8 cellular contexts compared by ENCODE assay signal in genomic region chr15:88331291-88331690, GRCh38.
A peak's percentile ranks its signal among the peaks of the same experiment; 100 is the strongest.
DNase-seq lines count a peak whose midpoint lies in the region; ATAC-seq and TF ChIP-seq lines count a peak whose summit lies in the region.

No MANE protein-coding gene starts in this region.

- no peaks in the 10 kb centered on the region for H3K27me3 ChIP-seq in adipocyte (replicated peaks; ENCODE audit: control insufficient read depth, insufficient read depth, low read length)

- intact Hi-C loops in activated CD4-positive, alpha-beta T cell treated with anti-CD3 and anti-CD28 coated beads for 36 hours (cut with DNase I, micrococcal nuclease), result loop anchor here (2.0 to 5.0 kb wide), 3 partner anchors 74 to 121 kb away; partner anchors contain the start of gene NTRK3 (in 1 of the 2)
- intact Hi-C loops in OCI-LY7 (cut with micrococcal nuclease; ENCODE audit: unreplicated experiment), result loop anchor here (5.0 kb wide), 2 partner anchors 71 to 89 kb away; no protein-coding TSS in a partner anchor

- peak overlapping the region; percentile 49; the same call in 1 of the 2 replicates for H2AFZ ChIP-seq in OCI-LY7 (ENCODE audit: low read length)

- H3K9me3 Mint-ChIP-seq in activated CD4-positive, alpha-beta T cell treated with anti-CD3 and anti-CD28 coated beads for 36 hours (ENCODE audit: low read depth), result no peaks in the 10 kb centered on the region
- H3K9me3 Mint-ChIP-seq in mesothelial cell of epicardium, result no peaks in the 10 kb centered on the region

- H3K36me3 Mint-ChIP-seq in activated CD4-positive, alpha-beta T cell treated with anti-CD3 and anti-CD28 coated beads for 36 hours (ENCODE audit: low read depth), result no peaks in the 10 kb centered on the region
- H3K36me3 Mint-ChIP-seq in mesothelial cell of epicardium, result no peaks in the 10 kb centered on the region

- peaks cover 6% of the 10 kb centered on the region for H3K27me3 Mint-ChIP-seq in activated CD4-positive, alpha-beta T cell treated with anti-CD3 and anti-CD28 coated beads for 36 hours
- H3K27me3 Mint-ChIP-seq in mesothelial cell of epicardium (ENCODE audit: low read depth), result peaks cover 64% of the 10 kb centered on the region

- no peak overlapping the region for H3K9ac ChIP-seq in adipocyte (ENCODE audit: low read length)

- peak; percentile 82 for DNase-seq in activated CD4-positive, alpha-beta T cell treated with anti-CD3 and anti-CD28 coated beads for 36 hours
- DNase-seq in activated CD4-positive, alpha-beta T cell treated with anti-CD3 and anti-CD28 coated beads, Interleukin-2, amount 50 U/mL, for 4 hours, result no peak
- DNase-seq in OCI-LY7 (ENCODE audit: low spot score), result peak; percentile 83
- DNase-seq in adipocyte (ENCODE audit: low read depth), result peak; percentile 10
- peak in 1 of 2 experiments; percentile 64 for DNase-seq in mesothelial cell of epicardium (ENCODE audit: low spot score in 2 of 2, unreplicated experiment in 2 of 2)
- DNase-seq in NCI-H510A (lab: John Stamatoyannopoulos, UW), result no peak

- no peak overlapping the region for H3K27ac ChIP-seq in OCI-LY7 (ENCODE audit: low read depth, low read length, poor library complexity, severe bottlenecking)

- H4K20me1 ChIP-seq in OCI-LY7 (ENCODE audit: insufficient read depth, low read length), result no peaks in the 10 kb centered on the region

- H3K79me2 ChIP-seq in OCI-LY7 (ENCODE audit: insufficient read depth, low read depth, low read length), result no peaks in the 10 kb centered on the region

- H3K27ac Mint-ChIP-seq in activated CD4-positive, alpha-beta T cell treated with anti-CD3 and anti-CD28 coated beads for 36 hours, result no peak overlapping the region
- H3K27ac Mint-ChIP-seq in mesothelial cell of epicardium, result no peak overlapping the region

- no peaks in the 10 kb centered on the region for H3K9me2 ChIP-seq in OCI-LY7 (ENCODE audit: insufficient read depth, low read length)

- BruUV-seq in OCI-LY7 (replicated peaks; lab: Mats Ljungman, UMichigan), result no TSS peak

- POLR2A ChIA-PET in activated CD4-positive, alpha-beta T cell treated with anti-CD3 and anti-CD28 coated beads for 36 hours (lab: Charles Lee), result no interaction called here
- POLR2A ChIA-PET in OCI-LY7 (lab: Charles Lee), result interaction anchor here (0.6 to 1.0 kb wide), 3 partner anchors 53 to 114 kb away, joined by 3 to 4 read pairs (median 3); no protein-coding TSS in a partner anchor

- H3K4me3 Mint-ChIP-seq in activated CD4-positive, alpha-beta T cell treated with anti-CD3 and anti-CD28 coated beads for 36 hours, result no peak overlapping the region
- H3K4me3 Mint-ChIP-seq in mesothelial cell of epicardium, result no peak overlapping the region

- H3K4me1 Mint-ChIP-seq in activated CD4-positive, alpha-beta T cell treated with anti-CD3 and anti-CD28 coated beads for 36 hours, result no peaks in the 10 kb centered on the region
- no peaks in the 10 kb centered on the region for H3K4me1 Mint-ChIP-seq in mesothelial cell of epicardium

- TF ChIP-seq CTCF in OCI-LY7 (conservative IDR thresholded peaks at IDR 0.05; ENCODE audit: low read length), result peak; percentile 96
- peak; percentile 33 for TF ChIP-seq CTCF in mesothelial cell of epicardium (IDR thresholded peaks at IDR 0.05; ENCODE audit: unreplicated experiment)

- no peaks in the 10 kb centered on the region for H3K4me1 ChIP-seq in OCI-LY7 (ENCODE audit: insufficient read depth, low read length, poor library complexity, severe bottlenecking)
- H3K4me1 ChIP-seq in adipocyte (ENCODE audit: control insufficient read depth, insufficient read depth, low read length), result peaks cover 6% of the 10 kb centered on the region

- H3K9me3 ChIP-seq in OCI-LY7 (ENCODE audit: low read length) (no peaks in the 10 kb centered on the region), adipocyte (ENCODE audit: control insufficient read depth, low read length) (no peaks in the 10 kb centered on the region)

- no peak overlapping the region for H3K4me2 ChIP-seq in OCI-LY7 (ENCODE audit: low read length)

- H3K4me3 ChIP-seq in OCI-LY7 (ENCODE audit: low read depth, low read length, poor library complexity, severe bottlenecking) (no peak overlapping the region), adipocyte (ENCODE audit: low read length) (no peak overlapping the region)

- CTCF ChIA-PET in activated CD4-positive, alpha-beta T cell treated with anti-CD3 and anti-CD28 coated beads for 36 hours (lab: Charles Lee), result interaction anchor here (0.6 to 1.7 kb wide), 10 partner anchors 9 to 124 kb away, joined by 3 to 5 read pairs (median 4); no protein-coding TSS in a partner anchor
- CTCF ChIA-PET in OCI-LY7 (lab: Charles Lee; ENCODE audit: unreplicated experiment), result interaction anchor here (0.8 to 1.2 kb wide), 2 partner anchors 9 to 42 kb away, joined by 3 read pairs; no protein-coding TSS in a partner anchor

- peak; percentile 72 for ATAC-seq in activated CD4-positive, alpha-beta T cell treated with anti-CD3 and anti-CD28 coated beads for 36 hours
- ATAC-seq in HG02885 (IDR thresholded peaks at IDR 0.05; ENCODE audit: poor library complexity, unreplicated experiment) (peak; percentile 67), HG02852 (IDR thresholded peaks at IDR 0.05; ENCODE audit: unreplicated experiment) (no peak)

- no peaks in the 10 kb centered on the region for H3K36me3 ChIP-seq in OCI-LY7 (ENCODE audit: insufficient read depth, low read length)
- H3K36me3 ChIP-seq in adipocyte (ENCODE audit: control insufficient read depth, insufficient read depth, low read length, severe bottlenecking), result no peaks in the 10 kb centered on the region

Comparison
In these comparisons a context has a peak if more than half of its experiments do, and no peak if none do; other contexts are left out.
1. DNase-seq: peak in activated CD4-positive, alpha-beta T cell treated with anti-CD3 and anti-CD28 coated beads for 36 hours (single experiment), OCI-LY7 (single experiment) and adipocyte (single experiment); none in activated CD4-positive, alpha-beta T cell treated with anti-CD3 and anti-CD28 coated beads, Interleukin-2, amount 50 U/mL, for 4 hours (0 of 2) and NCI-H510A (single experiment).